In genomic region chr12:52566847-52567291, GRCh38 we compare ENCODE assay signal across 15 cellular contexts. TPM values are rescaled to one million over a fixed set of nuclear protein-coding genes. Genes with fewer than 3 reads are reported as not detected.
DNase-seq lines count a peak whose midpoint lies in the region; ATAC-seq lines count a peak whose summit lies in the region.
"Had no signal": no experiment of that assay in that cellular context is flagged by ENCODE, and none has a peak within 500 bp of the region (broad histone marks: within the 10 kb centered on the region; RNA-seq: fewer than 3 reads in every experiment).

No MANE protein-coding gene starts in this region.

- no peak overlapping the region for H3K23ac ChIP-seq in mesendoderm (ENCODE audit: low read length)

- H2BK120ac ChIP-seq in mesendoderm (ENCODE audit: low read depth, low read length) = no peak overlapping the region

- no peak overlapping the region for H3K9ac ChIP-seq in mesendoderm (ENCODE audit: low read length)

- WGBS in mesendoderm (ENCODE audit: extremely low coverage, insufficient coverage, low lambda C conversion rate) = no CpG with 5 or more reads among the region's 8 CpGs

- H3K79me2 ChIP-seq in mesendoderm (ENCODE audit: control insufficient read depth, insufficient read depth, low read length) = no peaks in the 10 kb centered on the region

- H3K4me1 ChIP-seq in mesendoderm (ENCODE audit: control insufficient read depth, low read depth, low read length) = no peaks in the 10 kb centered on the region

- intact Hi-C loops in posterior vena cava (cut with DNase I) = loop anchor here in 1 of 2 donors (10.0 kb wide), 1 partner anchor 412 kb away; no protein-coding TSS in a partner anchor

- H3K4me2 ChIP-seq in mesendoderm (ENCODE audit: low read length) = no peak overlapping the region

- H4K5ac ChIP-seq in mesendoderm (ENCODE audit: low read length) = no peak overlapping the region

- H4K8ac ChIP-seq in mesendoderm (ENCODE audit: low read depth, low read length) = no peak overlapping the region

- H3K79me1 ChIP-seq in mesendoderm (ENCODE audit: low read length) = no peaks in the 10 kb centered on the region

- DNase-seq in activated T-cell treated with anti-CD3 and anti-CD28 coated beads, Interleukin-2, amount 50 U/mL, for 1 hour = peak; percentile 32
- no peak for DNase-seq in activated T-cell treated with anti-CD3 and anti-CD28 coated beads, Interleukin-2, amount 50 U/mL, for 48 hours
- peak; percentile 71 for DNase-seq in activated gamma-delta T cell (lab: John Stamatoyannopoulos, UW)
- DNase-seq in mesendoderm = peak; percentile 64
- DNase-seq in stimulated activated CD8-positive, alpha-beta memory T cell treated with anti-CD3 and anti-CD28 coated beads, Interleukin-7, amount 100 ng/mL, for 4 hours (ENCODE audit: low read depth in 2 of 2) = peak; percentile 46 to 55
- no peak for DNase-seq in posterior vena cava (ENCODE audit: low spot score)
- DNase-seq: Calu3, head of caudate nucleus, IMR-90, kidney glomerular epithelial cell, NCI-H446 treated with DMSO at 0.1 percent for 48 hours had no signal

- H3K27me3 ChIP-seq in mesendoderm (ENCODE audit: insufficient read depth, low read length, poor library complexity) = no peaks in the 10 kb centered on the region

- H3K56ac ChIP-seq in mesendoderm (ENCODE audit: low read length) = no peak overlapping the region

- H3K36me3 ChIP-seq in mesendoderm (ENCODE audit: control insufficient read depth, insufficient read depth, low read length) = no peaks in the 10 kb centered on the region

- no peak overlapping the region for H3K27ac ChIP-seq in mesendoderm (ENCODE audit: low read depth, low read length)

- no peak overlapping the region for H2BK5ac ChIP-seq in mesendoderm (ENCODE audit: low read length)

- no peak overlapping the region for H3K4me3 ChIP-seq in mesendoderm (ENCODE audit: low read length)

- ATAC-seq in HG03095 (IDR thresholded peaks at IDR 0.05; ENCODE audit: unreplicated experiment) (no peak), HG02852 (IDR thresholded peaks at IDR 0.05; ENCODE audit: unreplicated experiment) (no peak)

- no peak overlapping the region for H3K18ac ChIP-seq in mesendoderm (ENCODE audit: low read length)

- no peak overlapping the region for H2BK15ac ChIP-seq in mesendoderm (replicated peaks; ENCODE audit: low read depth)

- no peak overlapping the region for H2AK5ac ChIP-seq in mesendoderm (ENCODE audit: low read length)

- no peak overlapping the region for H3K4ac ChIP-seq in mesendoderm (ENCODE audit: low read depth, low read length)

RNA-seq across cellular contexts. Expression of gene KRT74, which starts 6.8 kb away (rescaled TPM):
- not detected for polyA plus RNA-seq in mesendoderm (2013, experiment 1 of 2)
- not detected for polyA plus RNA-seq in mesendoderm (2013, experiment 2 of 2)
- not detected for total RNA-seq in posterior vena cava
- total RNA-seq: Calu3, IMR-90, pulmonary artery endothelial cell had no signal
- polyA plus RNA-seq: IMR-90 had no signal

RNA-seq across cellular contexts. Expression of gene KRT71, which starts 13.9 kb away (rescaled TPM):
- polyA plus RNA-seq in mesendoderm (2013, experiment 1 of 2) = not detected
- not detected for polyA plus RNA-seq in mesendoderm (2013, experiment 2 of 2)
- total RNA-seq in posterior vena cava = not detected
- total RNA-seq: Calu3, IMR-90, pulmonary artery endothelial cell had no signal
- polyA plus RNA-seq: esophagus, IMR-90 had no signal

RNA-seq across cellular contexts. Expression of gene KRT72, which starts 34.4 kb away (rescaled TPM):
- not detected for polyA plus RNA-seq in mesendoderm (2013, experiment 1 of 2)
- polyA plus RNA-seq in mesendoderm (2013, experiment 2 of 2) = not detected
- not detected for total RNA-seq in posterior vena cava
- total RNA-seq: Calu3, IMR-90, pulmonary artery endothelial cell had no signal
- polyA plus RNA-seq: esophagus, IMR-90 had no signal

RNA-seq across cellular contexts. Expression of gene KRT5, which starts 46.7 kb away (rescaled TPM):
- polyA plus RNA-seq in mesendoderm (2013, experiment 1 of 2) = 0.04 TPM
- polyA plus RNA-seq in mesendoderm (2013, experiment 2 of 2) = 0.03 TPM
- total RNA-seq in posterior vena cava = not detected
- total RNA-seq: IMR-90 had no signal
- polyA plus RNA-seq: IMR-90 had no signal

RNA-seq across cellular contexts. Expression of gene KRT73, which starts 51.5 kb away (rescaled TPM):
- not detected for polyA plus RNA-seq in mesendoderm (2013, experiment 1 of 2)
- not detected for polyA plus RNA-seq in mesendoderm (2013, experiment 2 of 2)
- total RNA-seq in posterior vena cava = not detected
- total RNA-seq: Calu3, IMR-90, pulmonary artery endothelial cell had no signal
- polyA plus RNA-seq: esophagus, IMR-90 had no signal

Comparison
In these comparisons a context has a peak if more than half of its experiments do, and no peak if none do; other contexts are left out.
1. DNase-seq: peak in activated T-cell treated with anti-CD3 and anti-CD28 coated beads, Interleukin-2, amount 50 U/mL, for 1 hour (single experiment), activated gamma-delta T cell (single experiment), mesendoderm (single experiment) and stimulated activated CD8-positive, alpha-beta memory T cell treated with anti-CD3 and anti-CD28 coated beads, Interleukin-7, amount 100 ng/mL, for 4 hours (2 of 2); none in activated T-cell treated with anti-CD3 and anti-CD28 coated beads, Interleukin-2, amount 50 U/mL, for 48 hours (0 of 2) and posterior vena cava (single experiment).